In the genomic region with DNA sequence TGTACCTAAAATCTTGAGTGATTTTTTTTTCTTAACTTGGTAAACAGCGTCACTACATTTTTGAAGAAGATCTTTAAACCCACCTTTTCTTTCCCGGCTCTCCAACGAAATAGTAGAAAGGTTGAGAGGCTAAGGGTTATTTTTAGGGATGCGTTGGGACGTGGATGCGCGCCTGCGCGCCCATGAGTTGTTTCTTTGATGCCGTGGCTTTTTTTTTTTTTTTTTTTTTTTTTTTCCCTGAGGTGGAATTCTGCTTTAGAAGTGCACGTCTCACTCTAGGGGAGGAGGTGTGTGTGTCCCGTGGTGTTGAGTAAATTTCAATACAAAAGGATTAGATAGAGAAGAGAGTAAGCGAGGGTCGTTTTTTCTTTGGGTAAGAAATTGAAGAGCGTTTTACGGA, we compare ENCODE assay signal across 14 cellular contexts. TPM values are rescaled to one million over a fixed set of nuclear protein-coding genes. Genes with fewer than 3 reads are reported as not detected.
DNase-seq lines count a peak whose midpoint lies in the region; ATAC-seq, FAIRE-seq and TF ChIP-seq lines count a peak whose summit lies in the region.
"Had no signal": no experiment of that assay in that cellular context is flagged by ENCODE, and none has a peak within 500 bp of the region (broad histone marks: within the 10 kb centered on the region; RNA-seq: fewer than 3 reads in every experiment).

No MANE protein-coding gene starts in this region.

- peaks cover 7% of the 10 kb centered on the region for H3K9me3 Mint-ChIP-seq in activated naive CD4-positive, alpha-beta T cell treated with anti-CD3 and anti-CD28 coated beads, Interleukin-2, amount 10 ng/mL, durations not matched to agents 7 days and 5 days

- no peak overlapping the region for H4K8ac ChIP-seq in H1 (ENCODE audit: extremely low read depth, insufficient read depth, low read length)

- POLR2A ChIA-PET in H1 (lab: Charles Lee; ENCODE audit: partially characterized antibody) = interaction anchor here (1.2 to 16.7 kb wide), 5 partner anchors 6 to 171 kb away, joined by 3 to 192 read pairs (median 3); partner anchors contain the start of gene SP8

- H4K91ac ChIP-seq in H1 (replicated peaks; ENCODE audit: insufficient read length, low read length) = no peak overlapping the region

- H3K79me1 ChIP-seq in H1 (ENCODE audit: low read depth, low read length) = no peaks in the 10 kb centered on the region

- H3K9ac ChIP-seq in H1 (replicated peaks in 1 of 4; ENCODE audit: extremely low read depth in 1 of 4, low read depth in 3 of 4, low read length in 3 of 4) = no peak overlapping the region

- WGBS in H1 (ENCODE audit: extremely low coverage in 1 of 2, insufficient coverage in 1 of 2, insufficient read length in 1 of 2, insufficient replicate concordance in 2 of 2, low coverage in 1 of 2, low lambda C conversion rate in 2 of 2, missing lambda C conversion rate in 1 of 2), 2 experiments = 2% methylated on average over 15 of the region's 16 CpGs; no CpG with 5 or more reads in 1 of the 2 experiments
- 19% methylated on average over 16 of the region's 16 CpGs for WGBS in prostate gland

- no peak overlapping the region for H2AK5ac ChIP-seq in H1 (ENCODE audit: low read depth, low read length)

- H3K4ac ChIP-seq in H1 (replicated peaks; ENCODE audit: insufficient read length, low read depth, low read length) = no peak overlapping the region

- H3K56ac ChIP-seq in H1 (replicated peaks; ENCODE audit: insufficient read length, low read depth, low read length) = no peak overlapping the region

- H3K4me1 Mint-ChIP-seq in activated naive CD4-positive, alpha-beta T cell treated with anti-CD3 and anti-CD28 coated beads, Interleukin-2, amount 10 ng/mL, durations not matched to agents 7 days and 5 days = peaks cover 23% of the 10 kb centered on the region

- H3K4me2 ChIP-seq in H1 (ENCODE audit: insufficient read depth in 1 of 2, low read depth in 2 of 2, low read length in 2 of 2) = peak overlapping the region; percentile 95 to 99

- H3K27ac ChIP-seq in H1 (ENCODE audit: low read depth, low read length) (no peak overlapping the region), prostate gland (peak overlapping the region; percentile 90 to 93), left lung (no peak overlapping the region)

- H3K27me3 ChIP-seq in H1 (replicated peaks in 1 of 4; ENCODE audit: control insufficient read depth in 3 of 4, extremely low read depth in 1 of 4, insufficient read depth in 3 of 4, low read length in 3 of 4) = peaks cover 12 to 59% (median 36%) of the 10 kb centered on the region in 4 experiments
- H3K27me3 ChIP-seq in prostate gland (replicated peaks; ENCODE audit: insufficient read depth) = no peaks in the 10 kb centered on the region
- peaks cover 99 to 100% of the 10 kb centered on the region in 2 donors for H3K27me3 ChIP-seq in left lung

- H3K18ac ChIP-seq in H1 (ENCODE audit: extremely low read depth, low read length) = no peak overlapping the region

- no peaks in the 10 kb centered on the region for H3K36me3 ChIP-seq in H1 (ENCODE audit: control insufficient read depth in 2 of 4, insufficient read depth in 4 of 4, low read length in 3 of 4)
- no peaks in the 10 kb centered on the region for H3K36me3 ChIP-seq in prostate gland
- no peaks in the 10 kb centered on the region for H3K36me3 ChIP-seq in left lung
- H3K36me3 ChIP-seq: BE2C had no signal

- H3K27me3 Mint-ChIP-seq in activated naive CD4-positive, alpha-beta T cell treated with anti-CD3 and anti-CD28 coated beads, Interleukin-2, amount 10 ng/mL, durations not matched to agents 7 days and 5 days = peaks cover 95% of the 10 kb centered on the region

- H2BK5ac ChIP-seq in H1 (ENCODE audit: low read depth, low read length) = peak overlapping the region; percentile 84; the same call in 1 of the 2 replicates

- no peak for TF ChIP-seq POLR2A in H1 (IDR thresholded peaks at IDR 0.05; ENCODE audit: control extremely low read depth in 1 of 2, low read depth in 2 of 2, low read length in 2 of 2)
- TF ChIP-seq POLR2A in prostate gland (IDR thresholded peaks at IDR 0.05) = no peak

- no peak for FAIRE-seq in H1 (lab: Jason Lieb, UNC)

- no peak for DNase-seq in activated naive CD4-positive, alpha-beta T cell treated with anti-CD3 and anti-CD28 coated beads, Interleukin-2, amount 10 ng/mL, durations not matched to agents 7 days and 5 days
- DNase-seq in activated naive CD4-positive, alpha-beta T cell treated with Interleukin-2 at 50 U/mL for 16 hours = no peak
- DNase-seq in NCI-H146 treated with DMSO at 0.1 percent for 48 hours (lab: John Stamatoyannopoulos, UW; ENCODE audit: unreplicated experiment) = peak; percentile 39
- DNase-seq in H1 (ENCODE audit: low read depth in 1 of 2, low spot score in 2 of 2) = no peak
- no peak for DNase-seq in prostate gland (ENCODE audit: low spot score)
- DNase-seq in RKO (ENCODE audit: low spot score) = no peak
- no peak for DNase-seq in NCI-H526 (lab: John Stamatoyannopoulos, UW)
- no peak for DNase-seq in left lung
- DNase-seq: BE2C, GDM1, T1000 had no signal

- H3K36me3 Mint-ChIP-seq in activated naive CD4-positive, alpha-beta T cell treated with anti-CD3 and anti-CD28 coated beads, Interleukin-2, amount 10 ng/mL, durations not matched to agents 7 days and 5 days = peaks cover 23% of the 10 kb centered on the region

- TF ChIP-seq CTCF in H1 (IDR thresholded peaks at IDR 0.05; ENCODE audit: control extremely low read depth in 1 of 3, insufficient read depth in 1 of 3, low read depth in 1 of 3, low read length in 3 of 3) (no peak), prostate gland (IDR thresholded peaks at IDR 0.05) (no peak), left lung (IDR thresholded peaks at IDR 0.05) (no peak)

- H2AFZ ChIP-seq in H1 (ENCODE audit: low read length) = no peak overlapping the region

- H4K20me1 ChIP-seq in H1 (replicated peaks in 1 of 2; ENCODE audit: control insufficient read depth in 1 of 2, insufficient read depth in 2 of 2, low read length in 2 of 2) = no peaks in the 10 kb centered on the region

- no peak for TF ChIP-seq RAD21 in H1 (IDR thresholded peaks at IDR 0.05 in 1 of 2, conservative IDR thresholded peaks at IDR 0.05 in 1 of 2; ENCODE audit: low read depth in 2 of 2, low read length in 2 of 2)

- no peak overlapping the region for H2BK120ac ChIP-seq in H1 (replicated peaks; ENCODE audit: low read depth, low read length)

- H3K4me1 ChIP-seq in H1 (replicated peaks in 1 of 4; ENCODE audit: control insufficient read depth in 3 of 4, insufficient read depth in 4 of 4, low read length in 3 of 4) (peaks cover 3 to 17% (median 12%) of the 10 kb centered on the region in 4 experiments), prostate gland (replicated peaks) (no peaks in the 10 kb centered on the region), left lung (peaks cover 3 to 31% of the 10 kb centered on the region in 2 donors)
- H3K4me1 ChIP-seq: BE2C had no signal

- H3K4me3 Mint-ChIP-seq in activated naive CD4-positive, alpha-beta T cell treated with anti-CD3 and anti-CD28 coated beads, Interleukin-2, amount 10 ng/mL, durations not matched to agents 7 days and 5 days = peak overlapping the region; percentile 54

- CTCF ChIA-PET in activated naive CD4-positive, alpha-beta T cell treated with anti-CD3 and anti-CD28 coated beads, Interleukin-2, amount 10 ng/mL, durations not matched to agents 7 days and 5 days (lab: Charles Lee) = no interaction called here
- CTCF ChIA-PET in H1 (lab: Charles Lee; ENCODE audit: partially characterized antibody) = no interaction called here

- 0 out of 2 replicates have a peak overlapping the region, but pooled peaks have one; percentile 99 for H2BK12ac ChIP-seq in H1 (ENCODE audit: low read depth, low read length)

- H2BK15ac ChIP-seq in H1 (ENCODE audit: low read length) = no peak overlapping the region

- peak overlapping the region; percentile 23 for H4K5ac ChIP-seq in H1 (ENCODE audit: insufficient read length, low read depth, low read length)

- TF ChIP-seq EP300 in H1 (IDR thresholded peaks at IDR 0.05; ENCODE audit: borderline replicate concordance in 1 of 2, low read depth in 2 of 2, low read length in 2 of 2) = no peak

- peak overlapping the region; percentile 6 for H3K27ac Mint-ChIP-seq in activated naive CD4-positive, alpha-beta T cell treated with anti-CD3 and anti-CD28 coated beads, Interleukin-2, amount 10 ng/mL, durations not matched to agents 7 days and 5 days

- H3K79me2 ChIP-seq in H1 (ENCODE audit: control insufficient read depth in 1 of 2, insufficient read depth in 2 of 2, low read length in 2 of 2) = peaks cover 0 to 12% of the 10 kb centered on the region in 2 experiments; a peak in 2 of 4 replicates

- peaks cover 25% of the 10 kb centered on the region for H3K23me2 ChIP-seq in H1 (ENCODE audit: low read depth, low read length)

- no peak overlapping the region for H3K14ac ChIP-seq in H1 (ENCODE audit: insufficient read length)

- no peak overlapping the region for H2BK20ac ChIP-seq in H1 (ENCODE audit: low read length)

- no peak for ATAC-seq in left lung

- no peak overlapping the region for H3K23ac ChIP-seq in H1 (ENCODE audit: insufficient read length)

- H3K9me3 ChIP-seq in H1 (ENCODE audit: insufficient read depth in 2 of 2, low read depth in 1 of 2, low read length in 1 of 2) (no peaks in the 10 kb centered on the region), prostate gland (no peaks in the 10 kb centered on the region), left lung (no peaks in the 10 kb centered on the region)

- H3K4me3 ChIP-seq in H1 (ENCODE audit: extremely low read depth in 1 of 4, insufficient read depth in 2 of 4, low read depth in 3 of 4, low read length in 4 of 4) (peak overlapping the region; percentile 80 to 92 (median 86)), prostate gland (peak overlapping the region; percentile 39 to 55), left lung (no peak overlapping the region)

- intact Hi-C loops in prostate gland (cut with DNase I) (no loop called here), left lung (cut with DNase I) (no loop called here)

TF ChIP-seq in H1, 55 proteins besides CTCF, POLR2A, EP300 and RAD21:
- TF ChIP-seq EZH2 (IDR thresholded peaks at IDR 0.05; ENCODE audit: low read depth, low read length, severe bottlenecking) (no peak), HDAC2 (IDR thresholded peaks at IDR 0.05; ENCODE audit: borderline replicate concordance in 1 of 2, low read depth in 2 of 2, low read length in 2 of 2) (peak in 1 of 2 experiments; percentile 34; a peak in 1 of 4 replicates)

RNA-seq across cellular contexts. Expression of gene SP8, which starts 1.0 kb away (rescaled TPM):
- 10.6 and 12.0 TPM in 2 replicates for total RNA-seq in H1 (2021; fragmentation: NEBNext Ultra II Directional; extraction: Animal tissue kit (Norgen Biotek cat#: 25700))
- 11.3 and 13.5 TPM in 2 replicates for polyA plus RNA-seq in H1 (2011; rRNA removed)
- polyA plus RNA-seq in H1 (2011; cell fraction: cytosol; rRNA removed) = 7.9 TPM
- 11.6 TPM for polyA plus RNA-seq in H1 (2011; cell fraction: nucleus; rRNA removed)
- 6.5 to 9.0 TPM (median 6.8 TPM) in 4 replicates for polyA plus RNA-seq in H1 (2012, experiment 1 of 2)
- polyA plus RNA-seq in H1 (2012, experiment 2 of 2) = 4.7 TPM
- polyA plus RNA-seq in H1 (2013, experiment 1 of 2) = 3.4 TPM
- 2.8 TPM for polyA plus RNA-seq in H1 (2013, experiment 2 of 2)
- polyA minus RNA-seq in H1 (2011; rRNA and poly(A)+ RNA removed) = 3.4 and 3.8 TPM in 2 replicates
- 9.6 TPM for polyA minus RNA-seq in H1 (2011; cell fraction: cytosol; rRNA and poly(A)+ RNA removed)
- 9.8 TPM for polyA minus RNA-seq in H1 (2011; cell fraction: nucleus; rRNA and poly(A)+ RNA removed)
- total RNA-seq in prostate gland (10 to 100 TPM in 1 of 2 donors, 1 to 10 TPM in 1; 7.4 to 44.5 TPM), left lung (not detected)
- total RNA-seq: cardiac septum, esophagus mucosa had no signal
- polyA plus RNA-seq: urinary bladder had no signal

Comparison
In these comparisons a context has a peak if more than half of its experiments do, and no peak if none do; other contexts are left out.
1. H3K27ac ChIP-seq: peak in prostate gland (2 of 2); none in H1 (single experiment) and left lung (0 of 2).
2. H3K4me3 ChIP-seq: peak in H1 (4 of 4) and prostate gland (2 of 2); none in left lung (0 of 2).
3. RNA of gene SP8, which starts 1.0 kb away (total RNA-seq): 7.4 to 44.5 TPM in prostate gland and 10.6 to 12.0 TPM in H1; not detected in left lung; every median in the first group is over 4 times any median in the second.